In genomic region chrY:11063960-11064359, GRCh38 we compare ENCODE assay signal across 10 cellular contexts.
"Had no signal": no experiment of that assay in that cellular context is flagged by ENCODE, and none has a peak within 500 bp of the region (broad histone marks: within the 10 kb centered on the region; RNA-seq: fewer than 3 reads in every experiment).

No MANE protein-coding gene starts in this region.

- ATAC-seq: HCT116, K562 had no signal

- H2AFZ ChIP-seq: GM23248 had no signal

- H3K9ac ChIP-seq: GM23248 had no signal

- H3K27ac ChIP-seq: GM23248, HL-60 had no signal

- H3K4me3 ChIP-seq: GM23248, HAP-1, K562 had no signal

- H3K36me3 ChIP-seq: HAP-1 had no signal

- DNase-seq: GM23248, GOT3, H7, HFFc6, IMR-90, KG1 had no signal

- H3K4me1 ChIP-seq: HAP-1 had no signal

- H3K9me3 ChIP-seq: HAP-1 had no signal
